1 cellular context compared by ENCODE assay signal in the genomic region with DNA sequence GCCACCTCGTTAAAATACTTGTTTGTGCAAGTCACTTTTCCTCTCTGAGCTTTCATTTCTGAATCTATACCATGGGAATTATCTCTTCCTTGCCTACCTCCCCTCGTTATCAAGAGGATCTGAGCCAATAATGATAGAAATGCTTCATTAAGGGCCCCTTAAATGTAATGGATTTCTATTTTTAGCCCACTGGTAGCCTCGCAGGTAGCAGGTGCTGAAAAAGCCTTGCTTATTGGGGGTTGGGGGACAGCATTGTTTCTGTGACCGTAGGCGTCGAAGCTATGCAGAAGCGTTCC.
TF ChIP-seq lines count a peak whose summit lies in the region.

No MANE protein-coding gene starts in this region.

TF ChIP-seq in SK-N-SH, 30 proteins besides CTCF, POLR2A, EP300 and RAD21 (continued from another document):
- TF ChIP-seq, protein P1, sequence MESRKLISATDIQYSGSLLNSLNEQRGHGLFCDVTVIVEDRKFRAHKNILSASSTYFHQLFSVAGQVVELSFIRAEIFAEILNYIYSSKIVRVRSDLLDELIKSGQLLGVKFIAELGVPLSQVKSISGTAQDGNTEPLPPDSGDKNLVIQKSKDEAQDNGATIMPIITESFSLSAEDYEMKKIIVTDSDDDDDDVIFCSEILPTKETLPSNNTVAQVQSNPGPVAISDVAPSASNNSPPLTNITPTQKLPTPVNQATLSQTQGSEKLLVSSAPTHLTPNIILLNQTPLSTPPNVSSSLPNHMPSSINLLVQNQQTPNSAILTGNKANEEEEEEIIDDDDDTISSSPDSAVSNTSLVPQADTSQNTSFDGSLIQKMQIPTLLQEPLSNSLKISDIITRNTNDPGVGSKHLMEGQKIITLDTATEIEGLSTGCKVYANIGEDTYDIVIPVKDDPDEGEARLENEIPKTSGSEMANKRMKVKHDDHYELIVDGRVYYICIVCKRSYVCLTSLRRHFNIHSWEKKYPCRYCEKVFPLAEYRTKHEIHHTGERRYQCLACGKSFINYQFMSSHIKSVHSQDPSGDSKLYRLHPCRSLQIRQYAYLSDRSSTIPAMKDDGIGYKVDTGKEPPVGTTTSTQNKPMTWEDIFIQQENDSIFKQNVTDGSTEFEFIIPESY (IDR thresholded peaks at IDR 0.05; ENCODE audit: borderline replicate concordance, low read depth): no peak
- TF ChIP-seq NFIC (IDR thresholded peaks at IDR 0.05; ENCODE audit: borderline replicate concordance) (no peak), EZH2phosphoT487 (IDR thresholded peaks at IDR 0.05; ENCODE audit: borderline replicate concordance, low read depth) (no peak), FOXJ3 (CRISPR knock-in tag; IDR thresholded peaks at IDR 0.05) (no peak), TEAD4 (IDR thresholded peaks at IDR 0.05; ENCODE audit: borderline replicate concordance, insufficient read depth) (no peak), NRF1 (IDR thresholded peaks at IDR 0.05; ENCODE audit: low read depth, low read length) (no peak), CHD2 (IDR thresholded peaks at IDR 0.05; ENCODE audit: low read length, partially characterized antibody) (no peak)
